1 cellular context compared by ENCODE assay signal in genomic region chr1:154386643-154387352, GRCh38.
A peak's percentile ranks its signal among the peaks of the same experiment; 100 is the strongest.
TF ChIP-seq lines count a peak whose summit lies in the region.

No MANE protein-coding gene starts in this region.

TF ChIP-seq in K562, 482 proteins besides CTCF, POLR2A, EP300 and RAD21 (continued from another document and continues in another):
- no peak for TF ChIP-seq RREB1 (CRISPR knock-in tag; IDR thresholded peaks at IDR 0.05)
- peak in 1 of 2 experiments; percentile 42; a peak in 1 of 4 replicates for TF ChIP-seq NONO (IDR thresholded peaks at IDR 0.05; ENCODE audit: low read depth in 2 of 2, low read length in 1 of 2)
- TF ChIP-seq RNF2 (IDR thresholded peaks at IDR 0.05) = no peak; the same call in 1 of the 2 replicates
- TF ChIP-seq SUPT5H (IDR thresholded peaks at IDR 0.05) = peak; percentile 58
- no peak for TF ChIP-seq MCM5 (IDR thresholded peaks at IDR 0.05; ENCODE audit: low read depth)
- TF ChIP-seq CEBPB (tag; IDR thresholded peaks at IDR 0.05) = no peak
- TF ChIP-seq ZNF589 (CRISPR knock-in tag; IDR thresholded peaks at IDR 0.05; ENCODE audit: low read depth) = 0 out of 2 replicates have a peak, but pooled peaks have one; percentile 50
- TF ChIP-seq HSF4 (CRISPR knock-in tag; IDR thresholded peaks at IDR 0.05; ENCODE audit: borderline replicate concordance) = no peak
- TF ChIP-seq ELF1 (tag; IDR thresholded peaks at IDR 0.05) = peak; percentile 95
- TF ChIP-seq SIN3B (IDR thresholded peaks at IDR 0.05; ENCODE audit: low read depth) = no peak
- TF ChIP-seq ZNF316 (IDR thresholded peaks at IDR 0.05) = no peak
- no peak for TF ChIP-seq CC2D1A (IDR thresholded peaks at IDR 0.05)
- no peak for TF ChIP-seq ZNF224 (CRISPR knock-in tag; IDR thresholded peaks at IDR 0.05)
- TF ChIP-seq CBX3 (IDR thresholded peaks at IDR 0.05; ENCODE audit: borderline replicate concordance in 1 of 2, low read length in 2 of 2) = no peak
- no peak for TF ChIP-seq SAP30 (IDR thresholded peaks at IDR 0.05; ENCODE audit: borderline replicate concordance, insufficient read depth, low read depth, low read length, poor library complexity, severe bottlenecking)
- TF ChIP-seq RAD51 (IDR thresholded peaks at IDR 0.05; ENCODE audit: borderline replicate concordance, low read depth) = no peak
- TF ChIP-seq ZNF561 (CRISPR knock-in tag; conservative IDR thresholded peaks at IDR 0.05) = no peak
- 0 out of 2 replicates have a peak, but pooled peaks have one; percentile 59 for TF ChIP-seq CREB3 (tag; conservative IDR thresholded peaks at IDR 0.05; ENCODE audit: low read depth)
- no peak for TF ChIP-seq ZNF282 (CRISPR knock-in tag; IDR thresholded peaks at IDR 0.05)
- no peak for TF ChIP-seq FOXA3 (CRISPR knock-in tag; conservative IDR thresholded peaks at IDR 0.05 in 1 of 2, IDR thresholded peaks at IDR 0.05 in 1 of 2)
- no peak for TF ChIP-seq NR4A1 (CRISPR knock-in tag; IDR thresholded peaks at IDR 0.05)
- peak; percentile 74; the same call in 1 of the 2 replicates for TF ChIP-seq NR4A1 (tag; IDR thresholded peaks at IDR 0.05)
- 0 out of 2 replicates have a peak, but pooled peaks have one; percentile 23 for TF ChIP-seq GATA2 (CRISPR knock-in tag; IDR thresholded peaks at IDR 0.05)
- no peak for TF ChIP-seq ZNF124 (CRISPR knock-in tag; IDR thresholded peaks at IDR 0.05)
- TF ChIP-seq, protein P1, sequence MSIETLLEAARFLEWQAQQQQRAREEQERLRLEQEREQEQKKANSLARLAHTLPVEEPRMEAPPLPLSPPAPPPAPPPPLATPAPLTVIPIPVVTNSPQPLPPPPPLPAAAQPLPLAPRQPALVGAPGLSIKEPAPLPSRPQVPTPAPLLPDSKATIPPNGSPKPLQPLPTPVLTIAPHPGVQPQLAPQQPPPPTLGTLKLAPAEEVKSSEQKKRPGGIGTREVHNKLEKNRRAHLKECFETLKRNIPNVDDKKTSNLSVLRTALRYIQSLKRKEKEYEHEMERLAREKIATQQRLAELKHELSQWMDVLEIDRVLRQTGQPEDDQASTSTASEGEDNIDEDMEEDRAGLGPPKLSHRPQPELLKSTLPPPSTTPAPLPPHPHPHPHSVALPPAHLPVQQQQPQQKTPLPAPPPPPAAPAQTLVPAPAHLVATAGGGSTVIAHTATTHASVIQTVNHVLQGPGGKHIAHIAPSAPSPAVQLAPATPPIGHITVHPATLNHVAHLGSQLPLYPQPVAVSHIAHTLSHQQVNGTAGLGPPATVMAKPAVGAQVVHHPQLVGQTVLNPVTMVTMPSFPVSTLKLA (conservative IDR thresholded peaks at IDR 0.05) = peak; percentile 48 to 55; a peak in 2 of 4 replicates
- 0 out of 2 replicates have a peak, but pooled peaks have one; percentile 16 for TF ChIP-seq TEAD4 (IDR thresholded peaks at IDR 0.05; ENCODE audit: low read length)
- TF ChIP-seq TEAD4 (CRISPR knock-in tag; IDR thresholded peaks at IDR 0.05; ENCODE audit: borderline replicate concordance) = no peak
- TF ChIP-seq, protein P2, sequence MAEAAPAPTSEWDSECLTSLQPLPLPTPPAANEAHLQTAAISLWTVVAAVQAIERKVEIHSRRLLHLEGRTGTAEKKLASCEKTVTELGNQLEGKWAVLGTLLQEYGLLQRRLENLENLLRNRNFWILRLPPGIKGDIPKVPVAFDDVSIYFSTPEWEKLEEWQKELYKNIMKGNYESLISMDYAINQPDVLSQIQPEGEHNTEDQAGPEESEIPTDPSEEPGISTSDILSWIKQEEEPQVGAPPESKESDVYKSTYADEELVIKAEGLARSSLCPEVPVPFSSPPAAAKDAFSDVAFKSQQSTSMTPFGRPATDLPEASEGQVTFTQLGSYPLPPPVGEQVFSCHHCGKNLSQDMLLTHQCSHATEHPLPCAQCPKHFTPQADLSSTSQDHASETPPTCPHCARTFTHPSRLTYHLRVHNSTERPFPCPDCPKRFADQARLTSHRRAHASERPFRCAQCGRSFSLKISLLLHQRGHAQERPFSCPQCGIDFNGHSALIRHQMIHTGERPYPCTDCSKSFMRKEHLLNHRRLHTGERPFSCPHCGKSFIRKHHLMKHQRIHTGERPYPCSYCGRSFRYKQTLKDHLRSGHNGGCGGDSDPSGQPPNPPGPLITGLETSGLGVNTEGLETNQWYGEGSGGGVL (CRISPR knock-in tag; IDR thresholded peaks at IDR 0.05) = no peak
- peak; percentile 25; the same call in 1 of the 2 replicates for TF ChIP-seq TOE1 (IDR thresholded peaks at IDR 0.05; ENCODE audit: borderline replicate concordance)
- TF ChIP-seq TOE1 (CRISPR knock-in tag; IDR thresholded peaks at IDR 0.05; ENCODE audit: borderline replicate concordance, low read depth) = no peak
- TF ChIP-seq TAF1 (IDR thresholded peaks at IDR 0.05; ENCODE audit: control insufficient read depth, extremely low read depth, insufficient read depth, low read length, severe bottlenecking) = peak; percentile 63
- 0 out of 2 replicates have a peak, but pooled peaks have one; percentile 9 for TF ChIP-seq NR2C1 (IDR thresholded peaks at IDR 0.05)
- TF ChIP-seq NR2C1 (tag; IDR thresholded peaks at IDR 0.05) = 0 out of 2 replicates have a peak, but pooled peaks have one; percentile 21
- no peak for TF ChIP-seq DIDO1 (tag; IDR thresholded peaks at IDR 0.05; ENCODE audit: low read depth)
- peak; percentile 49 for TF ChIP-seq NCOR1 (IDR thresholded peaks at IDR 0.05)
- no peak for TF ChIP-seq WHSC1 (IDR thresholded peaks at IDR 0.05; ENCODE audit: low read length)
- no peak for TF ChIP-seq FOXJ2 (tag; IDR thresholded peaks at IDR 0.05)
- TF ChIP-seq TBP (optimal IDR thresholded peaks at IDR 0.05; ENCODE audit: low read depth, low read length) = peak; percentile 59
- TF ChIP-seq MGA (IDR thresholded peaks at IDR 0.05) = peak; percentile 62
- TF ChIP-seq ZNF395 (CRISPR knock-in tag; IDR thresholded peaks at IDR 0.05) = peak; percentile 54; the same call in 1 of the 2 replicates
